Comparison of ENCODE assay signal across 15 cellular contexts in the genomic region with DNA sequence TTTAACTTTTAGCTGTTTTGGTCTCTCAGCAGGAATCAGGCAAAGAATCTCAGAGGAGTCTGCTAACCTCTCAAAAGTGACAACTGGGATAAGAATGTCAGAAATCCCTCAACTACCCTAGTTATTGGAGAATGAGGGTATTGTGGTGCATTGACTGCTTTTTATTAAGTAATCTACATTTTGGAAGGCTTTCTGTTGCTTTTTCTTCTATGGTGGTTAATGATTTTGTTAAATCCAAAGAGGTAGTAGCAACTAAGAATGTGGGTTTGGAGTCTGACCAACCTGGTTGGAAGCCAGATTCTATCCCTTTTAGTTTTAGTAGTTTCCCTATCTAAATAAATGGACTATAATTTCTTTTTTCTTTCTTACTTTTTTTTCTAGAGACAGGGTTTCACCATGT.
"Had no signal": no experiment of that assay in that cellular context is flagged by ENCODE, and none has a peak within 500 bp of the region (broad histone marks: within the 10 kb centered on the region; RNA-seq: fewer than 3 reads in every experiment).

No MANE protein-coding gene starts in this region.

- H3K4me3 ChIP-seq: ascending aorta, mucosa of descending colon, tibial artery, vagina had no signal

- H3K27me3 ChIP-seq: ascending aorta, tibial artery, vagina had no signal

- H3K27ac ChIP-seq: ascending aorta, vagina had no signal

- H3K36me3 Mint-ChIP-seq: natural killer cell; stimulated activated effector memory CD8-positive, alpha-beta T cell treated with anti-CD3 and anti-CD28 coated beads, Interleukin-12 subunit alpha, Interleukin-12 subunit beta, amount 100 ng/mL, for 72 hours had no signal

- H3K9me3 ChIP-seq: ascending aorta, mucosa of descending colon, tibial artery, vagina had no signal

- H3K27me3 Mint-ChIP-seq: activated CD8-positive, alpha-beta T cell treated with anti-CD3 and anti-CD28 coated beads for 36 hours had no signal

- H3K36me3 ChIP-seq: ascending aorta, tibial artery, vagina had no signal

- DNase-seq: activated CD8-positive, alpha-beta memory T cell treated with anti-CD3 and anti-CD28 coated beads, Interleukin-2, amount 50 U/mL, for 4 hours; activated CD8-positive, alpha-beta T cell treated with anti-CD3 and anti-CD28 coated beads for 36 hours; activated naive CD4-positive, alpha-beta T cell; caudate nucleus; cortex of kidney; effector CD8-positive, alpha-beta T cell; mucosa of descending colon; natural killer cell; posterior cingulate gyrus; right cardiac atrium; T-helper 9 cell; tibial artery had no signal

- ATAC-seq: activated CD8-positive, alpha-beta T cell treated with anti-CD3 and anti-CD28 coated beads for 36 hours; mucosa of descending colon; natural killer cell; right cardiac atrium; stimulated activated effector memory CD8-positive, alpha-beta T cell treated with anti-CD3 and anti-CD28 coated beads, Interleukin-12 subunit alpha, Interleukin-12 subunit beta, amount 100 ng/mL, for 72 hours had no signal

- H3K9me3 Mint-ChIP-seq: activated CD8-positive, alpha-beta T cell treated with anti-CD3 and anti-CD28 coated beads for 36 hours; natural killer cell; stimulated activated effector memory CD8-positive, alpha-beta T cell treated with anti-CD3 and anti-CD28 coated beads, Interleukin-12 subunit alpha, Interleukin-12 subunit beta, amount 100 ng/mL, for 72 hours had no signal

- H3K27ac Mint-ChIP-seq: activated CD8-positive, alpha-beta T cell treated with anti-CD3 and anti-CD28 coated beads for 36 hours; natural killer cell; stimulated activated effector memory CD8-positive, alpha-beta T cell treated with anti-CD3 and anti-CD28 coated beads, Interleukin-12 subunit alpha, Interleukin-12 subunit beta, amount 100 ng/mL, for 72 hours had no signal

- H3K4me1 ChIP-seq: ascending aorta, vagina had no signal

- H3K4me3 Mint-ChIP-seq: activated CD8-positive, alpha-beta T cell treated with anti-CD3 and anti-CD28 coated beads for 36 hours; natural killer cell; stimulated activated effector memory CD8-positive, alpha-beta T cell treated with anti-CD3 and anti-CD28 coated beads, Interleukin-12 subunit alpha, Interleukin-12 subunit beta, amount 100 ng/mL, for 72 hours had no signal
